ENCODE assay signal across 1 cellular context in the genomic region with DNA sequence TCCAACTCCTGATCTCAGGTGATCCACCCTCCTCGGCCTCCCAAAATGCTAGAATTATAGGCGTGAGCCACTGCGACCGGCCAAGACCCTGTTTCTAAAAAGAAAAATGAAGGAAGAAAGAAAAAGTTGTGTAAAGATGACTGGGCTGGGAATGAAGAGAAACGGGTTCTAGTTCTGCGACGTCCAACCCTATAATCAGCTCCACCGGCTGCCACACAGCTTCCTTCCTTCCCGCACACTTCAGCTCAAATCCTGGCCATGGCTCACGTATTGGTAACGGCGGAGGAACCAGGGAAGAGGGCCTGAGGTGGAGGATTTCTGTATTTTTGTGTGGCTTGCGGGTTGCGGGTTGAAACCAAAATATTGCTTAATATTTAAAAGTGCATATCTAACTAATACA.
TF ChIP-seq lines count a peak whose summit lies in the region.

No MANE protein-coding gene starts in this region.

TF ChIP-seq in HCT116, 20 proteins besides CTCF, POLR2A, EP300 and RAD21 (continued from another document):
- TF ChIP-seq TCF7L2 (IDR thresholded peaks at IDR 0.05; ENCODE audit: borderline replicate concordance, extremely low read depth, insufficient read depth, insufficient read length) = no peak
- no peak for TF ChIP-seq YY1 (IDR thresholded peaks at IDR 0.05; ENCODE audit: extremely low read depth, insufficient replicate concordance, low read depth, low read length)
- TF ChIP-seq EZH2phosphoT487 (IDR thresholded peaks at IDR 0.05; ENCODE audit: borderline replicate concordance) = no peak
- no peak for TF ChIP-seq ZFX (IDR thresholded peaks at IDR 0.05)
- no peak for TF ChIP-seq FOSL1 (IDR thresholded peaks at IDR 0.05; ENCODE audit: low read depth)
- TF ChIP-seq, protein P1, sequence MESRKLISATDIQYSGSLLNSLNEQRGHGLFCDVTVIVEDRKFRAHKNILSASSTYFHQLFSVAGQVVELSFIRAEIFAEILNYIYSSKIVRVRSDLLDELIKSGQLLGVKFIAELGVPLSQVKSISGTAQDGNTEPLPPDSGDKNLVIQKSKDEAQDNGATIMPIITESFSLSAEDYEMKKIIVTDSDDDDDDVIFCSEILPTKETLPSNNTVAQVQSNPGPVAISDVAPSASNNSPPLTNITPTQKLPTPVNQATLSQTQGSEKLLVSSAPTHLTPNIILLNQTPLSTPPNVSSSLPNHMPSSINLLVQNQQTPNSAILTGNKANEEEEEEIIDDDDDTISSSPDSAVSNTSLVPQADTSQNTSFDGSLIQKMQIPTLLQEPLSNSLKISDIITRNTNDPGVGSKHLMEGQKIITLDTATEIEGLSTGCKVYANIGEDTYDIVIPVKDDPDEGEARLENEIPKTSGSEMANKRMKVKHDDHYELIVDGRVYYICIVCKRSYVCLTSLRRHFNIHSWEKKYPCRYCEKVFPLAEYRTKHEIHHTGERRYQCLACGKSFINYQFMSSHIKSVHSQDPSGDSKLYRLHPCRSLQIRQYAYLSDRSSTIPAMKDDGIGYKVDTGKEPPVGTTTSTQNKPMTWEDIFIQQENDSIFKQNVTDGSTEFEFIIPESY (IDR thresholded peaks at IDR 0.05; ENCODE audit: extremely low read depth, insufficient replicate concordance, low read length) = no peak
- TF ChIP-seq, protein P2, sequence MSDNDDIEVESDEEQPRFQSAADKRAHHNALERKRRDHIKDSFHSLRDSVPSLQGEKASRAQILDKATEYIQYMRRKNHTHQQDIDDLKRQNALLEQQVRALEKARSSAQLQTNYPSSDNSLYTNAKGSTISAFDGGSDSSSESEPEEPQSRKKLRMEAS (IDR thresholded peaks at IDR 0.05) = no peak
- no peak for TF ChIP-seq JUND (IDR thresholded peaks at IDR 0.05)
- TF ChIP-seq SP1 (IDR thresholded peaks at IDR 0.05; ENCODE audit: low read depth) = no peak
- TF ChIP-seq ZNF274 (IDR thresholded peaks at IDR 0.05; ENCODE audit: low read depth, low read length) = no peak
- TF ChIP-seq EGR1 (IDR thresholded peaks at IDR 0.05; ENCODE audit: low read depth) = no peak
- no peak for TF ChIP-seq SIN3A (IDR thresholded peaks at IDR 0.05; ENCODE audit: low read depth)
- no peak for TF ChIP-seq SRF (IDR thresholded peaks at IDR 0.05; ENCODE audit: low read depth)
- TF ChIP-seq EZH2 (IDR thresholded peaks at IDR 0.05) = no peak
